29 cellular contexts compared by ENCODE assay signal in genomic region chr4:180925800-180926199, GRCh38.
DNase-seq lines count a peak whose midpoint lies in the region; ATAC-seq and TF ChIP-seq lines count a peak whose summit lies in the region.
"Had no signal": no experiment of that assay in that cellular context is flagged by ENCODE, and none has a peak within 500 bp of the region (broad histone marks: within the 10 kb centered on the region; RNA-seq: fewer than 3 reads in every experiment).

No MANE protein-coding gene starts in this region.

- in situ Hi-C loops in astrocyte of the spinal cord (cut with HindIII; ENCODE audit: low sequenced_read_pairs): no loop called here

- no peak overlapping the region for H3K4me3 Mint-ChIP-seq in MCF 10A (ENCODE audit: unreplicated experiment)
- H3K4me3 Mint-ChIP-seq: activated CD8-positive, alpha-beta memory T cell treated with anti-CD3 and anti-CD28 coated beads, Interleukin-2, amount 10 ng/mL, durations not matched to agents 7 days and 5 days; activated T-cell treated with anti-CD3 and anti-CD28 coated beads, Interleukin-2, amount 50 U/mL, for 4 hours; CD14-positive monocyte; neural progenitor cell; stimulated activated naive B cell treated with anti-CD40 and anti-IgM and Interleukin-4, amounts not matched to agents 10 μg/mL and 1 μg/mL and 100 μg/mL, for 72 hours had no signal

- no peak overlapping the region for H3K27ac Mint-ChIP-seq in MCF 10A (ENCODE audit: low read depth, unreplicated experiment)
- H3K27ac Mint-ChIP-seq: activated CD8-positive, alpha-beta memory T cell treated with anti-CD3 and anti-CD28 coated beads, Interleukin-2, amount 10 ng/mL, durations not matched to agents 7 days and 5 days; CD14-positive monocyte; neural progenitor cell; stimulated activated naive B cell treated with anti-CD40 and anti-IgM and Interleukin-4, amounts not matched to agents 10 μg/mL and 1 μg/mL and 100 μg/mL, for 72 hours had no signal

- no peak for ATAC-seq in HG03108 (IDR thresholded peaks at IDR 0.05; ENCODE audit: unreplicated experiment)
- ATAC-seq: activated CD8-positive, alpha-beta memory T cell treated with anti-CD3 and anti-CD28 coated beads, Interleukin-2, amount 10 ng/mL, durations not matched to agents 7 days and 5 days; activated T-cell treated with anti-CD3 and anti-CD28 coated beads, Interleukin-2, amount 50 U/mL, for 4 hours; body of pancreas; heart right ventricle; K562; stimulated activated naive B cell treated with anti-CD40 and anti-IgM and Interleukin-4, amounts not matched to agents 10 μg/mL and 1 μg/mL and 100 μg/mL, for 72 hours had no signal

- H3K9me3 Mint-ChIP-seq in MCF 10A (ENCODE audit: unreplicated experiment): no peaks in the 10 kb centered on the region
- H3K9me3 Mint-ChIP-seq: neural progenitor cell had no signal

- H3K4me3 ChIP-seq in breast epithelium (no peak overlapping the region), astrocyte of the spinal cord (ENCODE audit: low read depth, low read length) (no peak overlapping the region), fibroblast of the aortic adventitia (ENCODE audit: low read depth, low read length) (no peak overlapping the region)
- H3K4me3 ChIP-seq: body of pancreas, heart right ventricle, K562, MG63, neural progenitor cell, SK-N-MC, skin epidermis, upper lobe of left lung had no signal

- peak; percentile 13 for DNase-seq in MCF 10A (ENCODE audit: unreplicated experiment)
- DNase-seq in breast epithelium (ENCODE audit: low spot score in 2 of 2): no peak
- peak; percentile 12 for DNase-seq in astrocyte of the spinal cord (ENCODE audit: low read depth, low spot score)
- peak; percentile 16 for DNase-seq in fibroblast of the aortic adventitia (ENCODE audit: low read depth)
- no peak for DNase-seq in germinal center (ENCODE audit: low spot score)
- DNase-seq in activated gamma-delta T cell treated with Interleukin-2 at 50 U/mL for 16 hours: no peak
- no peak for DNase-seq in GM10266 (ENCODE audit: extremely low spot score)
- DNase-seq: activated CD4-positive, alpha-beta T cell treated with anti-CD3 and anti-CD28 coated beads, Interleukin-2, amount 50 U/mL, for 4 hours; activated CD8-positive, alpha-beta memory T cell treated with anti-CD3 and anti-CD28 coated beads, Interleukin-2, amount 10 ng/mL, durations not matched to agents 7 days and 5 days; activated T-cell treated with anti-CD3 and anti-CD28 coated beads, Interleukin-2, amount 50 U/mL, for 4 hours; body of pancreas; Caco-2; GF-D8; heart right ventricle; mesendoderm; MG63; NCI-H1105; NCI-H187 treated with DMSO at 0.1 percent for 48 hours; NCI-H510A treated with DMSO at 0.1 percent for 48 hours; stimulated activated naive B cell treated with anti-CD40 and anti-IgM and Interleukin-4, amounts not matched to agents 10 μg/mL and 1 μg/mL and 100 μg/mL, for 72 hours; upper lobe of left lung had no signal

- no peaks in the 10 kb centered on the region for H3K36me3 ChIP-seq in breast epithelium
- H3K36me3 ChIP-seq: heart right ventricle, MG63, neural progenitor cell, upper lobe of left lung had no signal

- CTCF ChIA-PET in MCF 10A (lab: Yijun Ruan, JAX): no interaction called here

- H3K36me3 Mint-ChIP-seq in MCF 10A (ENCODE audit: insufficient read depth, unreplicated experiment): no peaks in the 10 kb centered on the region
- H3K36me3 Mint-ChIP-seq: activated CD8-positive, alpha-beta memory T cell treated with anti-CD3 and anti-CD28 coated beads, Interleukin-2, amount 10 ng/mL, durations not matched to agents 7 days and 5 days; CD14-positive monocyte; neural progenitor cell; stimulated activated naive B cell treated with anti-CD40 and anti-IgM and Interleukin-4, amounts not matched to agents 10 μg/mL and 1 μg/mL and 100 μg/mL, for 72 hours had no signal

- POLR2A ChIA-PET in MCF 10A (lab: Yijun Ruan, JAX): no interaction called here

- no peaks in the 10 kb centered on the region for H3K4me1 Mint-ChIP-seq in MCF 10A (ENCODE audit: insufficient read depth, unreplicated experiment)
- H3K4me1 Mint-ChIP-seq: activated CD8-positive, alpha-beta memory T cell treated with anti-CD3 and anti-CD28 coated beads, Interleukin-2, amount 10 ng/mL, durations not matched to agents 7 days and 5 days; CD14-positive monocyte; neural progenitor cell; stimulated activated naive B cell treated with anti-CD40 and anti-IgM and Interleukin-4, amounts not matched to agents 10 μg/mL and 1 μg/mL and 100 μg/mL, for 72 hours had no signal

- H3K27me3 ChIP-seq in breast epithelium: no peaks in the 10 kb centered on the region
- H3K27me3 ChIP-seq: body of pancreas, heart right ventricle, MG63, neural progenitor cell, upper lobe of left lung had no signal

- no peaks in the 10 kb centered on the region for H3K27me3 Mint-ChIP-seq in MCF 10A (ENCODE audit: insufficient read depth, unreplicated experiment)
- H3K27me3 Mint-ChIP-seq: activated CD8-positive, alpha-beta memory T cell treated with anti-CD3 and anti-CD28 coated beads, Interleukin-2, amount 10 ng/mL, durations not matched to agents 7 days and 5 days; stimulated activated naive B cell treated with anti-CD40 and anti-IgM and Interleukin-4, amounts not matched to agents 10 μg/mL and 1 μg/mL and 100 μg/mL, for 72 hours had no signal

- H3K9me3 ChIP-seq in breast epithelium: no peaks in the 10 kb centered on the region
- H3K9me3 ChIP-seq: body of pancreas, Caco-2, heart right ventricle, MG63, upper lobe of left lung had no signal

- TF ChIP-seq POLR2A in breast epithelium (IDR thresholded peaks at IDR 0.05): no peak

- TF ChIP-seq CTCF in MCF 10A (IDR thresholded peaks at IDR 0.05; ENCODE audit: unreplicated experiment) (no peak), breast epithelium (IDR thresholded peaks at IDR 0.05) (no peak), astrocyte of the spinal cord (IDR thresholded peaks at IDR 0.05; ENCODE audit: low read depth, low read length) (no peak), fibroblast of the aortic adventitia (IDR thresholded peaks at IDR 0.05; ENCODE audit: insufficient read depth, low read length) (no peak), GM10266 (IDR thresholded peaks at IDR 0.05; ENCODE audit: control insufficient read depth, insufficient read depth, low read depth, missing control alignments) (no peak)

- no peaks in the 10 kb centered on the region for H3K4me1 ChIP-seq in breast epithelium
- H3K4me1 ChIP-seq: body of pancreas, Caco-2, heart right ventricle, neural progenitor cell, parathyroid adenoma, upper lobe of left lung had no signal

- no TSS peak for BruUV-seq in MCF 10A (replicated peaks; lab: Mats Ljungman, UMichigan)

- H3K27ac ChIP-seq in breast epithelium: no peak overlapping the region
- H3K27ac ChIP-seq: 22Rv1, body of pancreas, heart right ventricle, neural progenitor cell, parathyroid adenoma, SK-N-MC, skin epidermis, upper lobe of left lung had no signal

- intact Hi-C loops in MCF 10A (cut with micrococcal nuclease): no loop called here
- intact Hi-C loops in breast epithelium (cut with DNase I; ENCODE audit: low total_unique reads): no loop called here

Comparison
In these comparisons a context has a peak if more than half of its experiments do, and no peak if none do; other contexts are left out.
1. DNase-seq: peak in MCF 10A (single experiment), astrocyte of the spinal cord (single experiment) and fibroblast of the aortic adventitia (single experiment); none in breast epithelium (0 of 2), germinal center (single experiment), activated gamma-delta T cell treated with Interleukin-2 at 50 U/mL for 16 hours (single experiment) and GM10266 (single experiment).